In genomic region chr3:87895983-87896382, GRCh38 we compare ENCODE assay signal across 26 cellular contexts.
"Had no signal": no experiment of that assay in that cellular context is flagged by ENCODE, and none has a peak within 500 bp of the region (broad histone marks: within the 10 kb centered on the region; RNA-seq: fewer than 3 reads in every experiment).

No MANE protein-coding gene starts in this region.

- H3K4me2 ChIP-seq: neural progenitor cell, smooth muscle cell had no signal

- H3K36me3 Mint-ChIP-seq: immature natural killer cell; naive B cell; natural killer cell; neural progenitor cell; stimulated activated memory B cell treated with anti-CD40 and anti-IgM and Interleukin-4, amounts not matched to agents 10 μg/mL and 1 μg/mL and 100 μg/mL, for 72 hours; type B pancreatic cell had no signal

- H3K36me3 ChIP-seq: left ventricle myocardium inferior, neural progenitor cell, neutrophil, right atrium auricular region, right lobe of liver, tibial nerve, uterus had no signal

- H3K9ac ChIP-seq: neural progenitor cell, parathyroid adenoma had no signal

- H3K27ac ChIP-seq: left ventricle myocardium inferior, neural progenitor cell, neutrophil, parathyroid adenoma, right atrium auricular region, right lobe of liver, tibial nerve, uterus had no signal

- H3K27me3 Mint-ChIP-seq: naive B cell; stimulated activated memory B cell treated with anti-CD40 and anti-IgM and Interleukin-4, amounts not matched to agents 10 μg/mL and 1 μg/mL and 100 μg/mL, for 72 hours; stimulated activated naive CD8-positive, alpha-beta T cell treated with anti-CD3 and anti-CD28 coated beads, Interleukin-15, amount 100 ng/mL, for 72 hours; type B pancreatic cell had no signal

- H3K4me3 ChIP-seq: left ventricle myocardium inferior, lung, neural progenitor cell, right atrium auricular region, right lobe of liver, smooth muscle cell, tibial nerve, uterus had no signal

- H3K4me3 Mint-ChIP-seq: immature natural killer cell; naive B cell; natural killer cell; nephron progenitor cell; neural progenitor cell; stimulated activated memory B cell treated with anti-CD40 and anti-IgM and Interleukin-4, amounts not matched to agents 10 μg/mL and 1 μg/mL and 100 μg/mL, for 72 hours; stimulated activated naive CD8-positive, alpha-beta T cell treated with anti-CD3 and anti-CD28 coated beads, Interleukin-15, amount 100 ng/mL, for 72 hours; type B pancreatic cell had no signal

- DNase-seq: hippocampal formation; immature natural killer cell; islet precursor cell; left ventricle myocardium inferior; naive B cell; natural killer cell; nephron progenitor cell; occipital lobe; right lobe of liver; stimulated activated CD4-positive, alpha-beta T cell treated with anti-CD3 and anti-CD28 coated beads, Interleukin-1b, Interleukin-23, amount 100 ng/mL, for 48 hours; stimulated activated CD4-positive, alpha-beta T cell treated with anti-CD3 and anti-CD28 coated beads, Interleukin-2, amount 100 ng/mL, for 48 hours; stimulated activated CD4-positive, alpha-beta T cell treated with anti-CD3 and anti-CD28 coated beads, Interleukin-4, amount 100 ng/mL, for 4 hours; stimulated activated CD8-positive, alpha-beta memory T cell treated with anti-CD3 and anti-CD28 coated beads, Interleukin-4, amount 100 ng/mL, for 48 hours; stimulated activated naive CD4-positive, alpha-beta T cell treated with Interleukin-2 at 50 U/mL for 16 hours; stimulated activated naive CD8-positive, alpha-beta T cell treated with anti-CD3 and anti-CD28 coated beads, Interleukin-15, amount 100 ng/mL, for 72 hours; substantia nigra; uterus had no signal

- H3K9me3 Mint-ChIP-seq: naive B cell; nephron progenitor cell; neural progenitor cell; stimulated activated memory B cell treated with anti-CD40 and anti-IgM and Interleukin-4, amounts not matched to agents 10 μg/mL and 1 μg/mL and 100 μg/mL, for 72 hours; stimulated activated naive CD8-positive, alpha-beta T cell treated with anti-CD3 and anti-CD28 coated beads, Interleukin-15, amount 100 ng/mL, for 72 hours; type B pancreatic cell had no signal

- H3K79me2 ChIP-seq: parathyroid adenoma had no signal

- H3K4me1 ChIP-seq: left ventricle myocardium inferior, neural progenitor cell, parathyroid adenoma, right atrium auricular region, right lobe of liver, tibial nerve, uterus had no signal

- H3K4me1 Mint-ChIP-seq: immature natural killer cell; naive B cell; natural killer cell; nephron progenitor cell; neural progenitor cell; stimulated activated memory B cell treated with anti-CD40 and anti-IgM and Interleukin-4, amounts not matched to agents 10 μg/mL and 1 μg/mL and 100 μg/mL, for 72 hours; stimulated activated naive CD8-positive, alpha-beta T cell treated with anti-CD3 and anti-CD28 coated beads, Interleukin-15, amount 100 ng/mL, for 72 hours had no signal

- H3K27ac Mint-ChIP-seq: immature natural killer cell; naive B cell; natural killer cell; nephron progenitor cell; neural progenitor cell; stimulated activated memory B cell treated with anti-CD40 and anti-IgM and Interleukin-4, amounts not matched to agents 10 μg/mL and 1 μg/mL and 100 μg/mL, for 72 hours; stimulated activated naive CD8-positive, alpha-beta T cell treated with anti-CD3 and anti-CD28 coated beads, Interleukin-15, amount 100 ng/mL, for 72 hours; type B pancreatic cell had no signal

- H3K27me3 ChIP-seq: neural progenitor cell, neutrophil, right atrium auricular region, right lobe of liver, tibial nerve, uterus had no signal
